In genomic region chr20:3888622-3889488, GRCh38 we compare ENCODE assay signal across 1 cellular context.
TF ChIP-seq lines count a peak whose summit lies in the region.

Gene PANK2, plus strand, starts transcription at chr20:3889387.

TF ChIP-seq in K562, 482 proteins besides CTCF, POLR2A, EP300 and RAD21 (continued from another document):
- TF ChIP-seq SFPQ (IDR thresholded peaks at IDR 0.05; ENCODE audit: low read depth, low read length) = no peak
- no peak for TF ChIP-seq ETS1 (conservative IDR thresholded peaks at IDR 0.05; ENCODE audit: control insufficient read depth, low read depth, low read length)
- peak; percentile 5; the same call in 1 of the 2 replicates for TF ChIP-seq JUN (IDR thresholded peaks at IDR 0.05; ENCODE audit: borderline replicate concordance, low read depth, low read length)
- no peak for TF ChIP-seq JUN (CRISPR knock-in tag; IDR thresholded peaks at IDR 0.05; ENCODE audit: borderline replicate concordance)
- TF ChIP-seq DMBX1 (CRISPR knock-in tag; IDR thresholded peaks at IDR 0.05; ENCODE audit: borderline replicate concordance) = no peak
- TF ChIP-seq ZNF175 (CRISPR knock-in tag; IDR thresholded peaks at IDR 0.05; ENCODE audit: low read depth) = no peak
- no peak for TF ChIP-seq IRF1 (CRISPR knock-in tag; IDR thresholded peaks at IDR 0.05; ENCODE audit: borderline replicate concordance)
- no peak for TF ChIP-seq MLX (CRISPR knock-in tag; conservative IDR thresholded peaks at IDR 0.05)
- peak; percentile 84 for TF ChIP-seq SPI1 (IDR thresholded peaks at IDR 0.05; ENCODE audit: borderline replicate concordance, low read depth, low read length)
- TF ChIP-seq XRCC4 (IDR thresholded peaks at IDR 0.05; ENCODE audit: extremely low read depth, insufficient read depth, insufficient read length) = no peak
- no peak for TF ChIP-seq CHD7 (IDR thresholded peaks at IDR 0.05; ENCODE audit: low read depth, low read length)
- no peak for TF ChIP-seq SRSF3 (IDR thresholded peaks at IDR 0.05; ENCODE audit: insufficient read depth, low read length)
- peak; percentile 100 for TF ChIP-seq PKNOX1 (IDR thresholded peaks at IDR 0.05)
- no peak for TF ChIP-seq GTF2A2 (tag; IDR thresholded peaks at IDR 0.05)
- TF ChIP-seq THRB (CRISPR knock-in tag; conservative IDR thresholded peaks at IDR 0.05) = no peak
- TF ChIP-seq BRCA1 (IDR thresholded peaks at IDR 0.05) = no peak
- no peak for TF ChIP-seq BRCA1 (CRISPR knock-in tag; IDR thresholded peaks at IDR 0.05)
- no peak for TF ChIP-seq ZNF282 (CRISPR knock-in tag; IDR thresholded peaks at IDR 0.05)
- TF ChIP-seq ZFP1 (CRISPR knock-in tag; IDR thresholded peaks at IDR 0.05) = no peak
- TF ChIP-seq NCOA6 (IDR thresholded peaks at IDR 0.05) = peak; percentile 85
- no peak for TF ChIP-seq ZBTB8A (IDR thresholded peaks at IDR 0.05; ENCODE audit: partially characterized antibody)
- no peak for TF ChIP-seq CHAMP1 (IDR thresholded peaks at IDR 0.05)
- no peak for TF ChIP-seq MITF (IDR thresholded peaks at IDR 0.05)
- no peak for TF ChIP-seq HDAC6 (IDR thresholded peaks at IDR 0.05; ENCODE audit: low read depth, low read length)
- no peak for TF ChIP-seq U2AF2 (optimal IDR thresholded peaks at IDR 0.05; ENCODE audit: low read depth, low read length)
